In the genomic region with DNA sequence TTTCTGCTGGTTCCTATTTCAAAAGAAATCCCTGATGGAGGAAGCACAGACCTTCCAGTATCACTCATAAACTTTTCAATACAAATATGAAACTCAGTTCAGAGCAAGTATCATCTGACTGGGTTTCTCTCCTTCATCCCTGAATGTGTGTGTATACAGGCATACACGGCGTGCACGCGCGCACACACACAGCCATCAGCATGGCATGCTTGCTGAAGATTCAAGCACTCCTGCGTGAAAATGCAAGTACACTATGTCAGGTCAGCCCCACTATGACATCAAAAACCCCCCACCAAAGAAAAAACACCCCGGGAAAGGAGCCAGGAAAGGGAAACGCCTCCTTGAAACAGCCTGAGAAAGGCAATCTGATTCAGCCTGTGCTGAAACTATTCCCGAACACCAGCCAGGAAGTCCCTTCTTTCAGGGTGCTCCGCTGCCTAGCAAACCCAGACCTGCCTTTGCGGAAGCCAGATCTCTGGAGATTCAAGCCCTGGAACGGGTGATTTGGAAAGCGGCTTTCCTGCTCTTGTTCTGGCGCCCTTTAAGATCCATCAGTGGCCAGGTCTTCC, we compare ENCODE assay signal across 8 cellular contexts. TPM values are rescaled to one million over a fixed set of nuclear protein-coding genes. Genes with fewer than 3 reads are reported as not detected.
DNase-seq lines count a peak whose midpoint lies in the region; ATAC-seq, FAIRE-seq and TF ChIP-seq lines count a peak whose summit lies in the region.

No MANE protein-coding gene starts in this region.

- POLR2A ChIA-PET in Panc1 (lab: Charles Lee) = no interaction called here

- ATAC-seq in GM21576 (IDR thresholded peaks at IDR 0.05; ENCODE audit: unreplicated experiment) (peak; percentile 17), Panc1 (peak; percentile 68)

- H3K27me3 ChIP-seq in Panc1 (ENCODE audit: control insufficient read depth, insufficient read depth, low read length) = 0 out of 2 replicates have a peak, but pooled peaks cover 2% of the 10 kb centered on the region

- intact Hi-C loops in Panc1 (cut with micrococcal nuclease; ENCODE audit: unreplicated experiment) = loop anchor here (2.0 kb wide), 1 partner anchor 74 kb away; no protein-coding TSS in a partner anchor

- H3K4me3 ChIP-seq in Panc1 (ENCODE audit: low read depth in 2 of 2, low read length in 2 of 2) = peak overlapping the region; percentile 23 to 35

- CTCF ChIA-PET in Panc1 (lab: Charles Lee) = interaction anchor here (0.5 to 2.0 kb wide), 2 partner anchors 8 to 75 kb away, joined by 7 to 8 read pairs; no protein-coding TSS in a partner anchor

- no peaks in the 10 kb centered on the region for H3K36me3 ChIP-seq in Panc1 (ENCODE audit: control insufficient read depth, insufficient read depth, low read length)

- DNase-seq in ELF-1 (ENCODE audit: low read depth, low spot score) (peak; percentile 63), Panc1 (ENCODE audit: low read depth, low spot score) (no peak), epithelial cell of prostate (ENCODE audit: low read depth, low spot score) (no peak), midbrain (lab: John Stamatoyannopoulos, UW) (peak; percentile 19), HuH-7.5 (ENCODE audit: low spot score) (no peak), RCC 7860 (ENCODE audit: low spot score) (no peak)
- no peak for DNase-seq in effector CD8-positive, alpha-beta T cell (lab: John Stamatoyannopoulos, UW)

- H3K4me1 ChIP-seq in Panc1 (ENCODE audit: control insufficient read depth, insufficient read depth, low read length) = no peaks in the 10 kb centered on the region; the same call in 1 of the 2 replicates

- no peak for FAIRE-seq in RCC 7860 (lab: Jason Lieb, UNC)

- BruUV-seq in Panc1 (replicated peaks; lab: Mats Ljungman, UMichigan) = no TSS peak

- TF ChIP-seq CTCF in Panc1 (IDR thresholded peaks at IDR 0.05) = no peak

- in situ Hi-C loops in Panc1 (cut with HindIII; ENCODE audit: low pct_unique_long_range_greater_than_20kb, low sequenced_read_pairs) = no loop called here

- H3K9me3 ChIP-seq in Panc1 (ENCODE audit: control insufficient read depth, insufficient read depth, low read depth, low read length) = no peaks in the 10 kb centered on the region

- H3K27ac ChIP-seq in Panc1 (ENCODE audit: low read length) (no peak overlapping the region), epithelial cell of prostate (peak overlapping the region; percentile 47)

RNA-seq across cellular contexts. Expression of a gene that starts 0.8 kb away (rescaled TPM):
- 1.9 TPM for total RNA-seq in Panc1 (2021; ENCODE audit: unreplicated experiment)
- 1.2 TPM for polyA plus RNA-seq in Panc1 (2012; ENCODE audit: insufficient read length)

RNA-seq across cellular contexts. Expression of a gene that starts 19.1 kb away (rescaled TPM):
- 33.3 TPM for total RNA-seq in Panc1 (2021; ENCODE audit: unreplicated experiment)
- polyA plus RNA-seq in Panc1 (2012; ENCODE audit: insufficient read length) = 36.8 TPM

Comparison
In these comparisons a context has a peak if more than half of its experiments do, and no peak if none do; other contexts are left out.
1. DNase-seq: peak in ELF-1 (single experiment) and midbrain (single experiment); none in Panc1 (single experiment), epithelial cell of prostate (single experiment), HuH-7.5 (single experiment), effector CD8-positive, alpha-beta T cell (single experiment) and RCC 7860 (single experiment).